28 cellular contexts compared by ENCODE assay signal in the genomic region with DNA sequence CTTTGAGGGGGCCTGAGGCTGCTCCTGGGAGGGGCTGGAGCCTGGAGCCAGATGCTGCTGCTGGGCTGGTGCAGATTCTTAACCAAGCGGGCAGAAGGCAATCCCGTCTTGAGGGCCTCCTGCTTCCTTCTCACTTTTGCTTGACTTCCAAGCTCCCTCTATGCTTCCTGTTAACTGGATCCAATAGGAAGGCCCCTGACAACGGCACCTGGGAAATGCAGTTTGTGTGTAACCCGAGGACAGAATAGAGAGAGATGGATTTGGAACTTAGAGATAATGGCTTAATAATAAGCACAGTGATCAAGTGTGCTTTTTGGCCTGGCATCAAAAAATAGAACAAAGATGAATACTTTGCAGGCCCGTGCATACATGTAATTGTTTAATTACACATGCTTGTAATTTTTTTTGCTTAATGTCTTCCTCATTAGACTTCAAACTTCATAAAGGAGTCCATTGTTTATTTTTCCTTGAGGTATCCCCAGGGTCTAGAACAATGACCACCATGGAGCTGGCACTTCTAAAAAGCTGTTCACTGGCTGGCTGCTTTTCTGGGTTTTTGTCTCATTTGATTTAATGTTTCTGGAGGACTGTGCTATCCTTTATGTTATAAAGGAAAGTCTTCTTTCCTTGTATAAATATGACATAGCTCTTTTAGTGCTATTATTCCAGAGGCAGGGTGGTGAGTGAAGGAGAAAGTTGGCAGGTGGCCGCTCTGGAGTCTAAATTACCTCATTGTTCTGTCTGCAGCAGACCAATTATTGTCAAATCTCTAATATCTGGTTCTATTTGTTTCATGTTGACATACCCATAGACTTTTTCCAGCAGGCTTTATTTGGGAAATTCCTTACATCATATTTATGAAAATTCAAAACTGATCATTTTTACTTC.
DNase-seq lines count a peak whose midpoint lies in the region; ATAC-seq and TF ChIP-seq lines count a peak whose summit lies in the region.
"Had no signal": no experiment of that assay in that cellular context is flagged by ENCODE, and none has a peak within 500 bp of the region (broad histone marks: within the 10 kb centered on the region; RNA-seq: fewer than 3 reads in every experiment).

No MANE protein-coding gene starts in this region.

- H3K27me3 ChIP-seq in hepatocyte = no peaks in the 10 kb centered on the region
- H3K27me3 ChIP-seq: ascending aorta, ovary, transverse colon had no signal

- H4K20me1 ChIP-seq in hepatocyte (ENCODE audit: insufficient read depth, poor library complexity, severe bottlenecking) = no peaks in the 10 kb centered on the region

- no peak overlapping the region for H3K4me2 ChIP-seq in hepatocyte

- H3K27ac ChIP-seq in hepatocyte (peak overlapping the region; percentile 29), substantia nigra (ENCODE audit: low read depth, low read length, poor library complexity, severe bottlenecking) (peak overlapping the region; percentile 63)
- H3K27ac ChIP-seq: ascending aorta, ovary, RWPE1, transverse colon had no signal

- no peaks in the 10 kb centered on the region for H3K9me3 Mint-ChIP-seq in activated CD8-positive, alpha-beta T cell treated with anti-CD3 and anti-CD28 coated beads, Interleukin-2, amount 10 ng/mL, durations not matched to agents 7 days and 5 days (ENCODE audit: insufficient read depth)
- H3K9me3 Mint-ChIP-seq in immature natural killer cell = no peaks in the 10 kb centered on the region
- H3K9me3 Mint-ChIP-seq: activated naive CD4-positive, alpha-beta T cell treated with anti-CD3 and anti-CD28 coated beads, Interleukin-2, amount 50 U/mL, for 24 hours; activated T-helper 17 cell treated with anti-CD3 and anti-CD28 coated beads, Interleukin-2, amount 50 U/mL, for 72 hours; CD4-positive, alpha-beta T cell; central memory CD8-positive, alpha-beta T cell; natural killer cell treated with Interleukin-12 subunit alpha and Interleukin-12 subunit beta and Interleukin-15 and Interleukin-18, amount 100 ng/mL, for 72 hours; stimulated activated naive CD8-positive, alpha-beta T cell treated with anti-CD3 and anti-CD28 coated beads, Interleukin-15, Interleukin-2, amounts not matched to agents 100 ng/mL and 50 ng/mL, for 24 hours; T-helper 2 cell treated with Interferon-gamma antibody and Interleukin-4, amounts not matched to agents 5 μg/mL and 100 μg/mL, for 36 hours had no signal

- in situ Hi-C loops in SK-MEL-5 (cut with HindIII; ENCODE audit: low pct_unique_long_range_greater_than_20kb, low sequenced_read_pairs) = loop anchor here (25.0 kb wide), 1 partner anchor 186 kb away; no protein-coding TSS in a partner anchor

- H3K79me2 ChIP-seq in hepatocyte = no peaks in the 10 kb centered on the region

- no peaks in the 10 kb centered on the region for H3K9me3 ChIP-seq in hepatocyte (ENCODE audit: low read depth)
- H3K9me3 ChIP-seq: ascending aorta, ovary, transverse colon had no signal

- no peaks in the 10 kb centered on the region for H3K4me1 Mint-ChIP-seq in activated CD8-positive, alpha-beta T cell treated with anti-CD3 and anti-CD28 coated beads, Interleukin-2, amount 10 ng/mL, durations not matched to agents 7 days and 5 days (ENCODE audit: low read depth)
- H3K4me1 Mint-ChIP-seq in immature natural killer cell = no peaks in the 10 kb centered on the region
- H3K4me1 Mint-ChIP-seq: activated naive CD4-positive, alpha-beta T cell treated with anti-CD3 and anti-CD28 coated beads, Interleukin-2, amount 50 U/mL, for 24 hours; activated T-helper 17 cell treated with anti-CD3 and anti-CD28 coated beads, Interleukin-2, amount 50 U/mL, for 72 hours; central memory CD8-positive, alpha-beta T cell had no signal

- no peak overlapping the region for H3K4me3 Mint-ChIP-seq in activated CD8-positive, alpha-beta T cell treated with anti-CD3 and anti-CD28 coated beads, Interleukin-2, amount 10 ng/mL, durations not matched to agents 7 days and 5 days
- H3K4me3 Mint-ChIP-seq in immature natural killer cell = no peak overlapping the region
- H3K4me3 Mint-ChIP-seq: activated naive CD4-positive, alpha-beta T cell treated with anti-CD3 and anti-CD28 coated beads, Interleukin-2, amount 50 U/mL, for 24 hours; activated T-helper 17 cell treated with anti-CD3 and anti-CD28 coated beads, Interleukin-2, amount 50 U/mL, for 72 hours; CD4-positive, alpha-beta T cell; central memory CD8-positive, alpha-beta T cell; natural killer cell treated with Interleukin-12 subunit alpha and Interleukin-12 subunit beta and Interleukin-15 and Interleukin-18, amount 100 ng/mL, for 72 hours; stimulated activated naive CD8-positive, alpha-beta T cell treated with anti-CD3 and anti-CD28 coated beads, Interleukin-15, Interleukin-2, amounts not matched to agents 100 ng/mL and 50 ng/mL, for 24 hours; T-helper 2 cell treated with Interferon-gamma antibody and Interleukin-4, amounts not matched to agents 5 μg/mL and 100 μg/mL, for 36 hours had no signal

- H3K36me3 ChIP-seq in hepatocyte (replicated peaks; ENCODE audit: insufficient read depth, low read depth) = no peaks in the 10 kb centered on the region
- H3K36me3 ChIP-seq: ascending aorta, ovary, transverse colon had no signal

- CTCF ChIA-PET in activated CD8-positive, alpha-beta T cell treated with anti-CD3 and anti-CD28 coated beads, Interleukin-2, amount 10 ng/mL, durations not matched to agents 7 days and 5 days (lab: Charles Lee) = no interaction called here

- WGBS in hepatocyte (ENCODE audit: low lambda C conversion rate, missing lambda C conversion rate) = 52% methylated on average over 6 of the region's 6 CpGs

- H3K9me2 ChIP-seq in hepatocyte (replicated peaks; ENCODE audit: insufficient read depth) = no peaks in the 10 kb centered on the region

- no peak overlapping the region for H3K27ac Mint-ChIP-seq in activated CD8-positive, alpha-beta T cell treated with anti-CD3 and anti-CD28 coated beads, Interleukin-2, amount 10 ng/mL, durations not matched to agents 7 days and 5 days
- H3K27ac Mint-ChIP-seq in immature natural killer cell = no peak overlapping the region
- H3K27ac Mint-ChIP-seq: activated naive CD4-positive, alpha-beta T cell treated with anti-CD3 and anti-CD28 coated beads, Interleukin-2, amount 50 U/mL, for 24 hours; activated T-helper 17 cell treated with anti-CD3 and anti-CD28 coated beads, Interleukin-2, amount 50 U/mL, for 72 hours; CD4-positive, alpha-beta T cell; natural killer cell treated with Interleukin-12 subunit alpha and Interleukin-12 subunit beta and Interleukin-15 and Interleukin-18, amount 100 ng/mL, for 72 hours; stimulated activated naive CD8-positive, alpha-beta T cell treated with anti-CD3 and anti-CD28 coated beads, Interleukin-15, Interleukin-2, amounts not matched to agents 100 ng/mL and 50 ng/mL, for 24 hours; T-helper 2 cell treated with Interferon-gamma antibody and Interleukin-4, amounts not matched to agents 5 μg/mL and 100 μg/mL, for 36 hours had no signal

- no peaks in the 10 kb centered on the region for H3K27me3 Mint-ChIP-seq in activated CD8-positive, alpha-beta T cell treated with anti-CD3 and anti-CD28 coated beads, Interleukin-2, amount 10 ng/mL, durations not matched to agents 7 days and 5 days (ENCODE audit: low read depth)
- peaks cover 2 to 5% (median 2%) of the 10 kb centered on the region in 3 donors for H3K27me3 Mint-ChIP-seq in immature natural killer cell (ENCODE audit: low read depth in 3 of 3)

- no peak overlapping the region for H2AFZ ChIP-seq in hepatocyte

- no peak overlapping the region for H3K4me3 ChIP-seq in hepatocyte
- H3K4me3 ChIP-seq: ascending aorta, ovary, transverse colon had no signal

- peak in 2 of 3 experiments; percentile 30 to 71 for DNase-seq in NCI-H1417 (lab: John Stamatoyannopoulos, UW)
- DNase-seq in NCI-H1417 treated with DMSO at 0.1 percent for 48 hours (lab: John Stamatoyannopoulos, UW) = no peak
- peak; percentile 60 for DNase-seq in SK-MEL-5 (ENCODE audit: low read depth, low spot score)
- DNase-seq in hepatocyte (ENCODE audit: low spot score) = no peak
- DNase-seq in substantia nigra (lab: John Stamatoyannopoulos, UW) = peak in 9 of 49 donors; percentile 5 to 36 (median 20)
- no peak for DNase-seq in OCI-M2 (lab: John Stamatoyannopoulos, UW; ENCODE audit: unreplicated experiment)
- no peak for DNase-seq in activated CD8-positive, alpha-beta T cell treated with anti-CD3 and anti-CD28 coated beads, Interleukin-2, amount 10 ng/mL, durations not matched to agents 7 days and 5 days
- DNase-seq in immature natural killer cell = no peak
- DNase-seq: 8988T; activated CD4-positive, alpha-beta T cell treated with anti-CD3 and anti-CD28 coated beads, Interleukin-2, amount 50 U/mL, for 1 hour; activated CD8-positive, alpha-beta memory T cell treated with anti-CD3 and anti-CD28 coated beads, Interleukin-2, amount 50 U/mL, for 4 hours; CD4-positive, alpha-beta T cell; effector CD8-positive, alpha-beta T cell; foreskin fibroblast; left ventricle myocardium superior; NCI-H146; NCI-H2171 treated with DMSO at 0.1 percent for 48 hours; NCI-H524 treated with DMSO at 0.1 percent for 48 hours; ovary; transverse colon had no signal

- no peak for TF ChIP-seq CTCF in hepatocyte (IDR thresholded peaks at IDR 0.05; ENCODE audit: poor library complexity)

- ATAC-seq in activated CD8-positive, alpha-beta T cell treated with anti-CD3 and anti-CD28 coated beads, Interleukin-2, amount 10 ng/mL, durations not matched to agents 7 days and 5 days = no peak
- ATAC-seq: activated T-helper 17 cell treated with anti-CD3 and anti-CD28 coated beads, Interleukin-2, amount 50 U/mL, for 72 hours; left ventricle myocardium superior; natural killer cell treated with Interleukin-12 subunit alpha and Interleukin-12 subunit beta and Interleukin-15 and Interleukin-18, amount 100 ng/mL, for 72 hours had no signal

- no peaks in the 10 kb centered on the region for H3K36me3 Mint-ChIP-seq in activated CD8-positive, alpha-beta T cell treated with anti-CD3 and anti-CD28 coated beads, Interleukin-2, amount 10 ng/mL, durations not matched to agents 7 days and 5 days (ENCODE audit: low read depth)
- H3K36me3 Mint-ChIP-seq in immature natural killer cell = no peaks in the 10 kb centered on the region
- H3K36me3 Mint-ChIP-seq: activated naive CD4-positive, alpha-beta T cell treated with anti-CD3 and anti-CD28 coated beads, Interleukin-2, amount 50 U/mL, for 24 hours; natural killer cell treated with Interleukin-12 subunit alpha and Interleukin-12 subunit beta and Interleukin-15 and Interleukin-18, amount 100 ng/mL, for 72 hours had no signal

- POLR2A ChIA-PET in activated CD8-positive, alpha-beta T cell treated with anti-CD3 and anti-CD28 coated beads, Interleukin-2, amount 10 ng/mL, durations not matched to agents 7 days and 5 days (lab: Charles Lee) = no interaction called here

- peaks cover 6% of the 10 kb centered on the region for H3K4me1 ChIP-seq in hepatocyte (ENCODE audit: insufficient read depth)
- H3K4me1 ChIP-seq: ascending aorta, transverse colon had no signal

Comparison
In these comparisons a context has a peak if more than half of its experiments do, and no peak if none do; other contexts are left out.
1. DNase-seq: peak in NCI-H1417 (2 of 3) and SK-MEL-5 (single experiment); none in NCI-H1417 treated with DMSO at 0.1 percent for 48 hours (single experiment), hepatocyte (single experiment), OCI-M2 (single experiment), activated CD8-positive, alpha-beta T cell treated with anti-CD3 and anti-CD28 coated beads, Interleukin-2, amount 10 ng/mL, durations not matched to agents 7 days and 5 days (single experiment) and immature natural killer cell (0 of 3).